In genomic region chr3:195451373-195452000, GRCh38 we compare ENCODE assay signal across 12 cellular contexts. TPM values are rescaled to one million over a fixed set of nuclear protein-coding genes. Genes with fewer than 3 reads are reported as not detected.
DNase-seq lines count a peak whose midpoint lies in the region; ATAC-seq and TF ChIP-seq lines count a peak whose summit lies in the region.
"Had no signal": no experiment of that assay in that cellular context is flagged by ENCODE, and none has a peak within 500 bp of the region (broad histone marks: within the 10 kb centered on the region; RNA-seq: fewer than 3 reads in every experiment).

No MANE protein-coding gene starts in this region.

- H3K36me3 ChIP-seq in KMS-11 (ENCODE audit: insufficient read depth) = no peaks in the 10 kb centered on the region
- H3K36me3 ChIP-seq in esophagus squamous epithelium = no peaks in the 10 kb centered on the region
- no peaks in the 10 kb centered on the region for H3K36me3 ChIP-seq in upper lobe of right lung
- H3K36me3 ChIP-seq: colonic mucosa had no signal

- ATAC-seq in upper lobe of right lung (no peak), GM21367 (IDR thresholded peaks at IDR 0.05; ENCODE audit: unreplicated experiment) (no peak)

- DNase-seq in NCI-H2171 (lab: John Stamatoyannopoulos, UW) (peak; percentile 69), esophagus squamous epithelium (lab: John Stamatoyannopoulos, UW) (no peak), upper lobe of right lung (no peak), cerebellar cortex (ENCODE audit: low spot score) (no peak)
- DNase-seq in activated naive CD4-positive, alpha-beta T cell (lab: John Stamatoyannopoulos, UW) = no peak
- DNase-seq: activated CD8-positive, alpha-beta memory T cell treated with anti-CD3 and anti-CD28 coated beads, Interleukin-2, amount 50 U/mL, for 4 hours; colonic mucosa; right cardiac atrium; SK-N-SH had no signal

- H4K20me1 ChIP-seq in KMS-11 (ENCODE audit: insufficient read depth) = no peaks in the 10 kb centered on the region

- no peak overlapping the region; the same call in 1 of the 2 replicates for H3K9ac ChIP-seq in KMS-11
- H3K9ac ChIP-seq: SK-N-SH had no signal

- 56 to 73% methylated on average over 6 of the region's 6 CpGs for WGBS in esophagus squamous epithelium, 2 donors

- peak overlapping the region; percentile 74; the same call in 1 of the 2 replicates for H3K4me2 ChIP-seq in KMS-11
- H3K4me2 ChIP-seq: SK-N-SH had no signal

- no peak for TF ChIP-seq POLR2A in esophagus squamous epithelium (IDR thresholded peaks at IDR 0.05)

- H3K4me3 ChIP-seq in KMS-11 (IDR thresholded peaks at IDR 0.05; ENCODE audit: insufficient read depth, low read depth, low read length) (no peak overlapping the region), esophagus squamous epithelium (no peak overlapping the region), upper lobe of right lung (no peak overlapping the region)
- H3K4me3 ChIP-seq: colonic mucosa had no signal

- H3K79me2 ChIP-seq in KMS-11 (ENCODE audit: insufficient read depth, low read depth) = no peaks in the 10 kb centered on the region

- TF ChIP-seq CTCF in KMS-11 (conservative IDR thresholded peaks at IDR 0.05; ENCODE audit: low read depth, low read length) (no peak), esophagus squamous epithelium (IDR thresholded peaks at IDR 0.05) (no peak), upper lobe of right lung (IDR thresholded peaks at IDR 0.05) (no peak)

- H3K4me1 ChIP-seq in KMS-11 (ENCODE audit: low read depth, poor library complexity, severe bottlenecking) = peaks cover 44% of the 10 kb centered on the region
- peaks cover 18 to 44% (median 22%) of the 10 kb centered on the region in 3 donors for H3K4me1 ChIP-seq in esophagus squamous epithelium
- peaks cover 12% of the 10 kb centered on the region for H3K4me1 ChIP-seq in upper lobe of right lung
- H3K4me1 ChIP-seq: colonic mucosa had no signal

- peak overlapping the region; percentile 64; the same call in 1 of the 2 replicates for H2AFZ ChIP-seq in KMS-11 (ENCODE audit: low read depth)

- H3K9me3 ChIP-seq in esophagus squamous epithelium = no peaks in the 10 kb centered on the region
- no peaks in the 10 kb centered on the region for H3K9me3 ChIP-seq in upper lobe of right lung
- H3K9me3 ChIP-seq: colonic mucosa, SK-N-SH had no signal

- intact Hi-C loops in esophagus squamous epithelium (cut with DNase I) = no loop called here
- intact Hi-C loops in upper lobe of right lung (cut with DNase I) = no loop called here

- H3K27ac ChIP-seq in KMS-11 = no peak overlapping the region; the same call in 1 of the 2 replicates
- peak overlapping the region; percentile 54 to 79 (median 74) for H3K27ac ChIP-seq in esophagus squamous epithelium
- H3K27ac ChIP-seq in upper lobe of right lung = peak overlapping the region; percentile 71
- H3K27ac ChIP-seq: colonic mucosa, VCaP had no signal

- H3K27me3 ChIP-seq in KMS-11 (ENCODE audit: insufficient read depth, low read depth) (no peaks in the 10 kb centered on the region), esophagus squamous epithelium (no peaks in the 10 kb centered on the region), upper lobe of right lung (no peaks in the 10 kb centered on the region)
- H3K27me3 ChIP-seq: colonic mucosa had no signal

RNA-seq across cellular contexts. Expression of gene ACAP2, which starts 8.7 kb away (rescaled TPM):
- total RNA-seq in esophagus squamous epithelium (10 to 100 TPM; 46.7 to 71.5 (median 50.8) TPM), upper lobe of right lung (60.3 TPM)
